In the genomic region with DNA sequence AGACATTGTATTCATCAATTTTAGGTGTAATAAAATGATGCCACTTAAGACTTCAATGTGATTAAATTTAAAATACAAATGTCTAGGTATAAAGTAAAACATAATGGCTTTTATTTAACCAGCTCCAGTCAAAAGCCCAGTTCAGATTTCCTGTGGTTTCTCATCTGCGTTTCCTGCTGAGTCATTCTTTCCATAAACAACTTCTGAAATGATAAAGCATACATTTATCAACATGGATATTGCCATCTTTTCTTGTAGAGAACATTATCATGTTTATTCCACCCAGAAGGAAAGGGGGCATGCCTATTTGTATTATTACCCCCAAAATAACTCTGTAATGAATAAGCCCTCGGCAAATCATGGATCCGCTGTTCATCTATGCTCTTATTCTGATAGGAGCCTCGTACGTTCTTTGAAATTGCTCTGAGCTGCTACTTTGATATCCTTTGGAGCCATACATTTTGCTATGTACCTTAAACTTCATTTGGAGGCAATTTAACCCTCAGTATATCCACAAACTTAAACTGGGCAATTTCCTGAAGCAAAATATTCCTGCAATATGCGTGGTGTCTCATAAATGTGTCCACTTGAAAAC, we compare ENCODE assay signal across 10 cellular contexts. TPM values are rescaled to one million over a fixed set of nuclear protein-coding genes. Genes with fewer than 3 reads are reported as not detected.
A peak's percentile ranks its signal among the peaks of the same experiment; 100 is the strongest.
DNase-seq lines count a peak whose midpoint lies in the region; ATAC-seq lines count a peak whose summit lies in the region.
"Had no signal": no experiment of that assay in that cellular context is flagged by ENCODE, and none has a peak within 500 bp of the region (broad histone marks: within the 10 kb centered on the region; RNA-seq: fewer than 3 reads in every experiment).

No MANE protein-coding gene starts in this region.

- H4K20me1 ChIP-seq in BLaER1 treated with 17β-estradiol and CSF1 and Interleukin-3, amounts not matched to agents 10 nM and 100 nM: no peaks in the 10 kb centered on the region

- H3K27me3 ChIP-seq in BLaER1 treated with 17β-estradiol and CSF1 and Interleukin-3, amounts not matched to agents 10 nM and 100 nM: no peaks in the 10 kb centered on the region
- H3K27me3 ChIP-seq: gastroesophageal sphincter had no signal

- ATAC-seq in HG02973 (IDR thresholded peaks at IDR 0.05; ENCODE audit: unreplicated experiment): no peak
- ATAC-seq: gastroesophageal sphincter had no signal

- peak overlapping the region in 4 of 10 experiments; percentile 9 to 47 (median 20); a peak in 3 of 20 replicates for H3K4me3 ChIP-seq in BLaER1 treated with 17β-estradiol and CSF1 and Interleukin-3, amounts not matched to agents 10 nM and 100 nM
- H3K4me3 ChIP-seq: gastroesophageal sphincter had no signal

- H3K4me2 ChIP-seq in BLaER1 treated with 17β-estradiol and CSF1 and Interleukin-3, amounts not matched to agents 10 nM and 100 nM: peak overlapping the region; percentile 54 to 85 (median 73)

- peaks cover 0 to 28% (median 9%) of the 10 kb centered on the region in 11 experiments; a peak in 12 of 22 replicates for H3K9me3 ChIP-seq in BLaER1 treated with 17β-estradiol and CSF1 and Interleukin-3, amounts not matched to agents 10 nM and 100 nM (replicated peaks in 1 of 11)
- H3K9me3 ChIP-seq: gastroesophageal sphincter had no signal

- peak; percentile 71 for DNase-seq in HT1080 (ENCODE audit: low read depth)
- DNase-seq in SW480 (ENCODE audit: low spot score): peak; percentile 77
- DNase-seq in hepatic stellate cell (ENCODE audit: low spot score): peak; percentile 59
- DNase-seq in germinal center (ENCODE audit: low spot score): no peak
- no peak for DNase-seq in NCI-H2227 treated with DMSO at 0.1 percent for 48 hours (lab: John Stamatoyannopoulos, UW)
- no peak for DNase-seq in ecto neural progenitor cell (ENCODE audit: low spot score)
- DNase-seq: activated T-cell treated with anti-CD3 and anti-CD28 coated beads, Interleukin-2, amount 50 U/mL, for 4 hours had no signal

- H3K4me1 ChIP-seq in BLaER1 treated with 17β-estradiol and CSF1 and Interleukin-3, amounts not matched to agents 10 nM and 100 nM: peaks cover 28 to 40% (median 38%) of the 10 kb centered on the region in 10 experiments

- peak overlapping the region in 9 of 11 experiments; percentile 19 to 78 (median 64); a peak in 18 of 22 replicates for H3K27ac ChIP-seq in BLaER1 treated with 17β-estradiol and CSF1 and Interleukin-3, amounts not matched to agents 10 nM and 100 nM
- H3K27ac ChIP-seq: gastroesophageal sphincter had no signal

- peak overlapping the region in 3 of 11 experiments; percentile 38 to 59 (median 58); a peak in 6 of 22 replicates for H3K9ac ChIP-seq in BLaER1 treated with 17β-estradiol and CSF1 and Interleukin-3, amounts not matched to agents 10 nM and 100 nM

- no peaks in the 10 kb centered on the region for H3K36me3 ChIP-seq in BLaER1 treated with 17β-estradiol and CSF1 and Interleukin-3, amounts not matched to agents 10 nM and 100 nM
- H3K36me3 ChIP-seq: gastroesophageal sphincter had no signal

RNA-seq across cellular contexts. Expression of a gene that starts 28.3 kb away (rescaled TPM):
- total RNA-seq in HT1080 (2014; rRNA removed; shearing (Covaris generic)): 156 and 177 TPM in 2 replicates
- polyA plus RNA-seq in HT1080 (2015; cell fraction: cytosol; rRNA removed): 23.9 and 70.8 TPM in 2 replicates
- polyA plus RNA-seq in HT1080 (2015; cell fraction: nucleus; rRNA removed): 19.0 and 27.4 TPM in 2 replicates

Comparison
In these comparisons a context has a peak if more than half of its experiments do, and no peak if none do; other contexts are left out.
1. DNase-seq: peak in HT1080 (single experiment), SW480 (single experiment) and hepatic stellate cell (single experiment); none in germinal center (single experiment), NCI-H2227 treated with DMSO at 0.1 percent for 48 hours (single experiment) and ecto neural progenitor cell (single experiment).